ENCODE assay signal across 8 cellular contexts in the genomic region with DNA sequence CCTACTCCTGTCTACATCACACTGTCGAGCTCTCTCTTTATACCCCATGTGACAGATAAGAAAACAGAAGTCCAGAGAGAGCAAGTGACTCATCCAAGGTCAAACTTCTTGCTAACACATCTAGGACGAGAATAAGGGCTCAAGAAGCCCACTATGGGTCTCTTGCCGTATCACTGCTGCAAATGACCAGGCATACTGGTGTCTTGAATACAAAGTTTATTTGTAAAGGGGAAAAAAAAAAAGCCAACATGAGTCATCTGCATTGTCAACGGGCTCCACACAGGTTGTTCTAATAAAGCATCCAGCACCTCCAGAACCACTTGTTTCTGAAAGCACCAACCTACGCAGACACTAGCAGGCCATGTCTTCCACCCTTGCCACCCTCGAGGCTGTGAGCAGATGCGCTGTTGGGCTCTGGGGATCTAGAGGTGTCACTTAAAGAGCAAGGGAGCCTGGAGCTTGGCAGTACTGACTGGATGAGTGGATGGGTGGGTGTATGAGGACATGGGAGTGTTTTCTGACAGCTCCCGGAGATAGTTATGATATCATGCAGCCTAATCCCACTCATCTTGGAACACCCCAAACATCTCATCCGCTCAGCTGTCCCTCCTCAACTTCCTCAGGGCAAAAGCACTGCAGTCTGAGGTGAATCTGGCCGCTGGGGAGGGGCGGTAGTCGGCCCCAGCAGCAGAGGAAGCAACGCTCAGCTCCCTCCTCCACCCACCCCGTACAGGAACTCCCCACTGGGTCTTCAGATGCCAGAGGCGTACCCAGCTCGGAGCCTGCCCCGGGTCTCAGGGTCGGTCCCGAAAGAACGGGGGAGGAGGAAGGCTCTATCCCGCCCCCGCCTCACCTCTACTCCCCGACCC. TPM values are rescaled to one million over a fixed set of nuclear protein-coding genes. Genes with fewer than 3 reads are reported as not detected.
A peak's percentile ranks its signal among the peaks of the same experiment; 100 is the strongest.
DNase-seq lines count a peak whose midpoint lies in the region; ATAC-seq and TF ChIP-seq lines count a peak whose summit lies in the region.

No MANE protein-coding gene starts in this region.

- CTCF ChIA-PET in A673 (lab: Charles Lee) = interaction anchor here (1.3 kb wide), 1 partner anchor 308 kb away, joined by 5 read pairs; no protein-coding TSS in a partner anchor
- CTCF ChIA-PET in activated CD4-positive, alpha-beta memory T cell treated with anti-CD3 and anti-CD28 coated beads for 36 hours (lab: Charles Lee) = interaction anchor here (0.7 to 3.9 kb wide), 7 partner anchors 11 to 307 kb away, joined by 3 to 22 read pairs (median 5); no protein-coding TSS in a partner anchor

- H3K36me3 Mint-ChIP-seq in activated CD4-positive, alpha-beta memory T cell treated with anti-CD3 and anti-CD28 coated beads for 36 hours = no peaks in the 10 kb centered on the region

- intact Hi-C loops in A673 (cut with micrococcal nuclease; ENCODE audit: unreplicated experiment) = loop anchor here (2.0 to 5.0 kb wide), 2 partner anchors 110 to 307 kb away; no protein-coding TSS in a partner anchor
- intact Hi-C loops in activated CD4-positive, alpha-beta memory T cell treated with anti-CD3 and anti-CD28 coated beads for 36 hours (cut with micrococcal nuclease) = loop anchor here (1.0 to 10.0 kb wide), 10 partner anchors 10 to 587 kb away; a partner anchor contains a TSS

- H3K4me3 ChIP-seq in A673 (ENCODE audit: low read depth, low read length, poor library complexity, severe bottlenecking) = peak overlapping the region; percentile 67
- peak overlapping the region; percentile 70 for H3K4me3 ChIP-seq in epithelial cell of proximal tubule (ENCODE audit: low read depth, low read length)

- DNase-seq in A673 (ENCODE audit: low spot score) (peak; percentile 68), NCI-H2029 treated with DMSO at 0.1 percent for 48 hours (lab: John Stamatoyannopoulos, UW) (peak; percentile 72), epithelial cell of proximal tubule (ENCODE audit: low read depth) (peak; percentile 36), middle frontal gyrus (ENCODE audit: extremely low spot score, low spot score) (peak; percentile 9), substantia nigra (lab: John Stamatoyannopoulos, UW) (peak in 21 of 49 donors; percentile 11 to 53 (median 28))
- DNase-seq in activated CD4-positive, alpha-beta memory T cell treated with anti-CD3 and anti-CD28 coated beads for 36 hours = peak; percentile 68

- peaks cover 43% of the 10 kb centered on the region for H3K4me1 Mint-ChIP-seq in activated CD4-positive, alpha-beta memory T cell treated with anti-CD3 and anti-CD28 coated beads for 36 hours (ENCODE audit: low read depth)

- no peaks in the 10 kb centered on the region for H3K9me3 ChIP-seq in A673 (ENCODE audit: low read depth, low read length, poor library complexity, severe bottlenecking)

- no peaks in the 10 kb centered on the region for H3K9me3 Mint-ChIP-seq in activated CD4-positive, alpha-beta memory T cell treated with anti-CD3 and anti-CD28 coated beads for 36 hours

- TF ChIP-seq CTCF in A673 (conservative IDR thresholded peaks at IDR 0.05; ENCODE audit: low read depth, low read length) (no peak), epithelial cell of proximal tubule (conservative IDR thresholded peaks at IDR 0.05; ENCODE audit: low read depth, low read length) (no peak)

- BruUV-seq in A673 (replicated peaks; lab: Mats Ljungman, UMichigan) = no TSS peak

- no peaks in the 10 kb centered on the region for H3K27me3 Mint-ChIP-seq in activated CD4-positive, alpha-beta memory T cell treated with anti-CD3 and anti-CD28 coated beads for 36 hours

- peak overlapping the region; percentile 85 for H3K27ac Mint-ChIP-seq in activated CD4-positive, alpha-beta memory T cell treated with anti-CD3 and anti-CD28 coated beads for 36 hours

- peak overlapping the region; percentile 81 for H3K4me3 Mint-ChIP-seq in activated CD4-positive, alpha-beta memory T cell treated with anti-CD3 and anti-CD28 coated beads for 36 hours

- POLR2A ChIA-PET in A673 (lab: Charles Lee; ENCODE audit: low non-redundant PET) = no interaction called here
- POLR2A ChIA-PET in activated CD4-positive, alpha-beta memory T cell treated with anti-CD3 and anti-CD28 coated beads for 36 hours (lab: Charles Lee) = interaction anchor here (0.7 to 1.7 kb wide), 6 partner anchors 10 to 196 kb away, joined by 3 to 11 read pairs (median 3); no protein-coding TSS in a partner anchor

- H3K27ac ChIP-seq in A673 (ENCODE audit: low read depth, low read length, poor library complexity, severe bottlenecking) (no peak overlapping the region), substantia nigra (ENCODE audit: low read depth, low read length, poor library complexity, severe bottlenecking) (peak overlapping the region; percentile 67)

- ATAC-seq in GM18498 (IDR thresholded peaks at IDR 0.05; ENCODE audit: unreplicated experiment) (peak; percentile 61), HG02840 (IDR thresholded peaks at IDR 0.05; ENCODE audit: low FRiP score, unreplicated experiment) (peak; percentile 50)

- H3K4me1 ChIP-seq in A673 (ENCODE audit: insufficient read depth, low read length, poor library complexity, severe bottlenecking) = no peaks in the 10 kb centered on the region

- no peaks in the 10 kb centered on the region for H3K27me3 ChIP-seq in A673 (replicated peaks; ENCODE audit: insufficient read depth, low read depth, low read length, poor library complexity)

- no peaks in the 10 kb centered on the region for H3K36me3 ChIP-seq in A673 (ENCODE audit: insufficient read depth, low read length, poor library complexity, severe bottlenecking)

RNA-seq across cellular contexts. Expression of a gene that starts 1.1 kb away (rescaled TPM):
- 9.3 and 11.9 TPM in 2 replicates for total RNA-seq in A673 (2021)
- 10 to 100 TPM; 40.9 to 41.2 TPM for total RNA-seq in activated CD4-positive, alpha-beta memory T cell treated with anti-CD3 and anti-CD28 coated beads for 36 hours
- total RNA-seq in epithelial cell of proximal tubule = 20.0 and 48.1 TPM in 2 replicates
